8 cellular contexts compared by ENCODE assay signal in the genomic region with DNA sequence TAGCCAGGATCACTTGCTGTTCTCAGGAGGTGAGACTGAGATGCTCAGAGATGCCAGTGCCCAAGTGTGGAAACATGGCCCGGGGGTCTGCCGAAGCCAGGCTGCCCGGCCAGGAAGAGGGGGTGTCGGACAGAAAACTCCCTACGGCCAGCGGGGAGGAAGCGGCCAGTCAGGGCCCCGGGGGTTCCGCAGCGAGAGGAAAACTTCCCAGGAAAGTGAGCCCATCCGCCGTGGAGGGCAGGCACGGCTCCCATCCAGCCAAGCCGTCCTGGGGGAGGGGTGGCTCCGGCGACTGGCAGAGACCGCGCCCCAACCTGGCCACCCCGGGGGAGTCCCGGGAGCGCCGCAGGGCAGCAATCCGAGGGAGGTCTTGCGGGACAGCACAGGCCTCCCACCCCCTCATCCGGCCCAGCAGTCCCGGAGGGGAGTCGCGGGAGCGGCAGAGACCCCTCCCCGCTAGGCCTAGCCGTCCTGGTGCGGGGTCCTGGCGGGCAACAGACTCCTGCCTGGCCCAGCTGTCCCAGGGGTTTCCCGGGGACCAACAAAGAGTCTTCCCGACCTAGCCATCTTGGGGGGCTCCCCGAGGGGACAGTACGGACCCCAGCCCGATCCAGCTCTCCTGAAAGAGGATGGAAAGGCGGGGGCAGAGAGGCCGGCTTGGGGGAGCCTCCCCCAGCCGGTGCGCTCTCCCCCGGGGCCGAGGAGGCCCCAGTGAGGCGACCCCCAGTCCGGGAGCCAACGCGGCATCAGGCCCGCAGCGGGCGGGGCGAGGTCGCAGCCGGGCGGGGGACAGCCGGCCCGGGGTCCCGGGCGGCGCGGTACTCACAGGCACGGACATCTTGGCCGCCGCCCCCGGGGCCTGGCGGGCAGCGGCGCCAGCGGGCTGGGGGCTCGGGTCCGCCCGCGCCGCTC. TPM values are rescaled to one million over a fixed set of nuclear protein-coding genes. Genes with fewer than 3 reads are reported as not detected.
DNase-seq lines count a peak whose midpoint lies in the region; ATAC-seq and TF ChIP-seq lines count a peak whose summit lies in the region.

No MANE protein-coding gene starts in this region.

- no peaks in the 10 kb centered on the region for H3K9me3 Mint-ChIP-seq in activated naive CD8-positive, alpha-beta T cell treated with anti-CD3 and anti-CD28 coated beads for 36 hours
- H3K9me3 Mint-ChIP-seq in activated naive CD4-positive, alpha-beta T cell treated with anti-CD3 and anti-CD28 coated beads, Interleukin-2, amount 50 U/mL, for 72 hours = no peaks in the 10 kb centered on the region

- no peaks in the 10 kb centered on the region for H3K9me3 ChIP-seq in iPS-18a (ENCODE audit: control insufficient read depth, low read depth, low read length)
- H3K9me3 ChIP-seq in spleen = no peaks in the 10 kb centered on the region

- H3K4me1 ChIP-seq in iPS-18a (ENCODE audit: control insufficient read depth, low read depth, low read length) (peaks cover 15% of the 10 kb centered on the region), spleen (peaks cover 24 to 85% (median 51%) of the 10 kb centered on the region in 6 donors)

- peaks cover 3% of the 10 kb centered on the region for H3K4me1 Mint-ChIP-seq in activated naive CD8-positive, alpha-beta T cell treated with anti-CD3 and anti-CD28 coated beads for 36 hours

- no peaks in the 10 kb centered on the region for H3K36me3 Mint-ChIP-seq in activated naive CD8-positive, alpha-beta T cell treated with anti-CD3 and anti-CD28 coated beads for 36 hours
- H3K36me3 Mint-ChIP-seq in activated naive CD4-positive, alpha-beta T cell treated with anti-CD3 and anti-CD28 coated beads, Interleukin-2, amount 50 U/mL, for 72 hours = peaks cover 0 to 12% of the 10 kb centered on the region in 2 donors

- peaks cover 68% of the 10 kb centered on the region for H3K27me3 Mint-ChIP-seq in activated naive CD8-positive, alpha-beta T cell treated with anti-CD3 and anti-CD28 coated beads for 36 hours

- DNase-seq in NCI-H146 (lab: John Stamatoyannopoulos, UW) (peak; percentile 11), NCI-H146 treated with DMSO at 0.1 percent for 48 hours (lab: John Stamatoyannopoulos, UW; ENCODE audit: unreplicated experiment) (no peak), spleen (no peak), NCI-H2029 treated with DMSO at 0.1 percent for 48 hours (lab: John Stamatoyannopoulos, UW) (no peak)
- DNase-seq in activated naive CD8-positive, alpha-beta T cell treated with anti-CD3 and anti-CD28 coated beads for 36 hours = no peak
- DNase-seq in activated naive CD4-positive, alpha-beta T cell treated with anti-CD3 and anti-CD28 coated beads, Interleukin-2, amount 50 U/mL, for 72 hours (ENCODE audit: low spot score in 2 of 2) = no peak

- H3K36me3 ChIP-seq in iPS-18a (ENCODE audit: control insufficient read depth, low read depth, low read length) (no peaks in the 10 kb centered on the region), spleen (no peaks in the 10 kb centered on the region)

- peak; percentile 22 for ATAC-seq in HG02870 (IDR thresholded peaks at IDR 0.05; ENCODE audit: unreplicated experiment)
- no peak for ATAC-seq in activated naive CD4-positive, alpha-beta T cell treated with anti-CD3 and anti-CD28 coated beads, Interleukin-2, amount 50 U/mL, for 72 hours

- H3K27ac Mint-ChIP-seq in activated naive CD8-positive, alpha-beta T cell treated with anti-CD3 and anti-CD28 coated beads for 36 hours = no peak overlapping the region
- no peak overlapping the region for H3K27ac Mint-ChIP-seq in activated naive CD4-positive, alpha-beta T cell treated with anti-CD3 and anti-CD28 coated beads, Interleukin-2, amount 50 U/mL, for 72 hours

- 3 to 11% (median 5%) methylated on average over 31 to 74 of the region's 74 CpGs for whole genome bisulfite sequencing in spleen, 5 donors

- H3K27me3 ChIP-seq in iPS-18a (ENCODE audit: control insufficient read depth, insufficient read depth, low read length) (no peaks in the 10 kb centered on the region), spleen (replicated peaks in 1 of 7) (peaks cover 0 to 83% (median 20%) of the 10 kb centered on the region in 7 donors)

- H3K4me3 ChIP-seq in iPS-18a (ENCODE audit: low read length) (peak overlapping the region; percentile 90), spleen (peak overlapping the region; percentile 51 to 83 (median 60))

- H3K27ac ChIP-seq in iPS-18a (ENCODE audit: low read length) = no peak overlapping the region
- peak overlapping the region; percentile 78 to 97 (median 92) for H3K27ac ChIP-seq in spleen

- peak overlapping the region; percentile 50 for H3K4me3 Mint-ChIP-seq in activated naive CD8-positive, alpha-beta T cell treated with anti-CD3 and anti-CD28 coated beads for 36 hours

- no peak for TF ChIP-seq POLR2A in spleen (IDR thresholded peaks at IDR 0.05)

- H3K9ac ChIP-seq in iPS-18a (ENCODE audit: low read length) = peak overlapping the region; percentile 82

- intact Hi-C loops in spleen (cut with DNase I; ENCODE audit: low total_unique reads) = no loop called here

- no peak for TF ChIP-seq CTCF in spleen (IDR thresholded peaks at IDR 0.05 in 8 of 11, conservative IDR thresholded peaks at IDR 0.05 in 3 of 11)

RNA-seq across cellular contexts. Expression of a gene that starts 13.8 kb away (rescaled TPM):
- 1 to 10 TPM in 1 of 2 experiments, under 1 TPM in 1; 0.74 to 1.2 TPM for total RNA-seq in activated naive CD8-positive, alpha-beta T cell treated with anti-CD3 and anti-CD28 coated beads for 36 hours
- 100 to 1,000 TPM in 3 of 7 donors, 10 to 100 TPM in 4; 62.2 to 164 (median 79.8) TPM for total RNA-seq in spleen
- polyA plus RNA-seq in spleen = 10 to 100 TPM; 14.6 to 71.2 (median 29.7) TPM
- total RNA-seq in activated naive CD4-positive, alpha-beta T cell treated with anti-CD3 and anti-CD28 coated beads, Interleukin-2, amount 50 U/mL, for 72 hours = under 1 TPM; 0.16 to 0.71 TPM

RNA-seq across cellular contexts. Expression of a gene that starts 46.5 kb away (rescaled TPM):
- total RNA-seq in activated naive CD8-positive, alpha-beta T cell treated with anti-CD3 and anti-CD28 coated beads for 36 hours = not detected
- total RNA-seq in spleen = 10 to 100 TPM in 1 of 7 donors, 1 to 10 TPM in 4, not detected in 2; 2.2 to 25.2 (median 4.4) TPM
- 1 to 10 TPM in 2 of 3 donors, under 1 TPM in 1; 0.59 to 2.7 (median 1.5) TPM for polyA plus RNA-seq in spleen
- total RNA-seq in activated naive CD4-positive, alpha-beta T cell treated with anti-CD3 and anti-CD28 coated beads, Interleukin-2, amount 50 U/mL, for 72 hours = not detected

RNA-seq across cellular contexts. Expression of a gene that starts 58.3 kb away (rescaled TPM):
- not detected for total RNA-seq in activated naive CD8-positive, alpha-beta T cell treated with anti-CD3 and anti-CD28 coated beads for 36 hours
- 10 to 100 TPM in 1 of 7 donors, 1 to 10 TPM in 5, not detected in 1; 1.3 to 11.8 (median 3.7) TPM for total RNA-seq in spleen
- 1 to 10 TPM in 2 of 3 donors, under 1 TPM in 1; 0.58 to 1.3 (median 1.2) TPM for polyA plus RNA-seq in spleen
- total RNA-seq in activated naive CD4-positive, alpha-beta T cell treated with anti-CD3 and anti-CD28 coated beads, Interleukin-2, amount 50 U/mL, for 72 hours = not detected

Comparison
In these comparisons a context has a peak if more than half of its experiments do, and no peak if none do; other contexts are left out.
1. RNA of a gene that starts 13.8 kb away (total RNA-seq): 62.2 to 164 TPM in spleen; 0.74 to 1.2 TPM in activated naive CD8-positive, alpha-beta T cell treated with anti-CD3 and anti-CD28 coated beads for 36 hours and 0.16 to 0.71 TPM in activated naive CD4-positive, alpha-beta T cell treated with anti-CD3 and anti-CD28 coated beads, Interleukin-2, amount 50 U/mL, for 72 hours; every median in the first group is over 10 times any median in the second.